In the genomic region with DNA sequence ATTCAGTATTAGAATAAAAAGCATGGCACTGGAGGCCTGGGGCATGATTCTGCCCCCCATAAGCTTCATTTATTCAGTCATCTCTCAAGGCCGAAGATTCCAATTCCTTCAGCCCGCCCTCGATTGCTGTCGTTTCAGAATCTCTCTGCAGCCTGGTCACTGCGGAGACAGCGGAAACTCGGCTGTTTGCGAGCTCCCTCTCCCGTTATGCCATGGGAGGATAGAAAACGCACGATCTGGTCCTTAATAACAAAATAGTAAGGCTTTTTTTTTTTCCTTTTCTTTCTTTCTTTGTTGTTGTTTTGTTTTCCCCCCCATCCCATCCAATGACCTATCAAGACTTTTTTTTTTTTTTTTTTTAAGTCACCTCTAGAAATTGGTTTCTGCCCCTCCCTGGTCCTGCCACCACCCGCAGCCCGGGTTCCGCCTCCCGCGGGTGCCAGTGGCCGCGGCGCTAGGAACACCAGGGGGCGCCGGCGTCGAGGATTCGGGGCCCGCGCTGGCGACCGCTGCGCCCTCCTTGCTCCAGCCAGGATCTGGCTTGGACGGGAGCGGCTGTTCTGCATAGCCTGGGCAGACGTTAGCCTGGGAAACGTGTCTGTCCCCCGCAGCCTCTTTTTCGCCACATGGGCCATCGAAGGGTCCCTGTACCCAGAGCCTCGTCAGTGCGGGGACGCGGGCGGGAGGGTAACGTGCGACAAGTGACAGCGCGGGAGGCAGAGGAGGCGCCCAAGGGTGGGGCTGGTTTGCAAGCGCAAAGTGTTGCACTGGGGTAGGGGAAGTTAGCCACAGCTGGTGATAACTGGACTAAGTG, we compare ENCODE assay signal across 9 cellular contexts. TPM values are rescaled to one million over a fixed set of nuclear protein-coding genes. Genes with fewer than 3 reads are reported as not detected.
DNase-seq lines count a peak whose midpoint lies in the region; ATAC-seq and TF ChIP-seq lines count a peak whose summit lies in the region.
"Had no signal": no experiment of that assay in that cellular context is flagged by ENCODE, and none has a peak within 500 bp of the region (broad histone marks: within the 10 kb centered on the region; RNA-seq: fewer than 3 reads in every experiment).

No MANE protein-coding gene starts in this region.

- WGBS in hepatocyte (ENCODE audit: low lambda C conversion rate, missing lambda C conversion rate) = 7% methylated on average over 47 of the region's 47 CpGs

- DNase-seq in GM04504 (ENCODE audit: low read depth) = peak; percentile 39
- DNase-seq in NCI-H1092 treated with DMSO at 0.1 percent for 48 hours (lab: John Stamatoyannopoulos, UW) = peak; percentile 90
- DNase-seq in T-helper 17 cell = peak; percentile 44 to 65 (median 60)
- DNase-seq in anterior cingulate cortex (lab: John Stamatoyannopoulos, UW) = peak in 48 of 58 donors; percentile 3 to 67 (median 28)
- peak; percentile 86 for DNase-seq in hepatocyte (ENCODE audit: low spot score)
- DNase-seq in sciatic nerve (ENCODE audit: low spot score) = peak; percentile 86
- DNase-seq in NK-92 (lab: John Stamatoyannopoulos, UW; ENCODE audit: unreplicated experiment) = no peak

- H3K4me1 ChIP-seq in hepatocyte (ENCODE audit: insufficient read depth) = no peaks in the 10 kb centered on the region

- H2AFZ ChIP-seq in hepatocyte = peak overlapping the region; percentile 34

- no peaks in the 10 kb centered on the region for H3K36me3 ChIP-seq in hepatocyte (replicated peaks; ENCODE audit: insufficient read depth, low read depth)

- peaks cover 74% of the 10 kb centered on the region for H3K27me3 Mint-ChIP-seq in T-helper 17 cell

- ATAC-seq in HG02588 (IDR thresholded peaks at IDR 0.05; ENCODE audit: unreplicated experiment) = peak; percentile 95
- ATAC-seq in T-helper 17 cell = peak; percentile 90
- ATAC-seq in sciatic nerve = peak; percentile 95

- no peaks in the 10 kb centered on the region for H4K20me1 ChIP-seq in hepatocyte (ENCODE audit: insufficient read depth, poor library complexity, severe bottlenecking)

- H3K4me3 Mint-ChIP-seq in T-helper 17 cell = peak overlapping the region; percentile 47

- H3K27ac Mint-ChIP-seq in T-helper 17 cell = no peak overlapping the region

- intact Hi-C loops in sciatic nerve (cut with DNase I) = no loop called here

- TF ChIP-seq CTCF in hepatocyte (IDR thresholded peaks at IDR 0.05; ENCODE audit: poor library complexity) = peak; percentile 97

- H3K36me3 Mint-ChIP-seq in T-helper 17 cell (ENCODE audit: low read depth) = peaks cover 6% of the 10 kb centered on the region

- H3K27me3 ChIP-seq in hepatocyte = peaks cover 58% of the 10 kb centered on the region

- H3K4me3 ChIP-seq in hepatocyte = no peak overlapping the region

- peak overlapping the region; percentile 85 for H3K4me2 ChIP-seq in hepatocyte

- peaks cover 6% of the 10 kb centered on the region for H3K4me1 Mint-ChIP-seq in T-helper 17 cell

- H3K79me2 ChIP-seq in hepatocyte = no peaks in the 10 kb centered on the region

- H3K9me2 ChIP-seq in hepatocyte (replicated peaks; ENCODE audit: insufficient read depth) = no peaks in the 10 kb centered on the region

- H3K9me3 ChIP-seq in T-helper 17 cell (ENCODE audit: control insufficient read depth, low read length, poor library complexity, severe bottlenecking) (no peaks in the 10 kb centered on the region), hepatocyte (ENCODE audit: low read depth) (no peaks in the 10 kb centered on the region)

- no peak overlapping the region for H3K27ac ChIP-seq in hepatocyte

RNA-seq across cellular contexts. Expression of a gene that starts 10.0 kb away (rescaled TPM):
- total RNA-seq in T-helper 17 cell (not detected), hepatocyte (not detected in 2 replicates), sciatic nerve (not detected)
- not detected in 2 replicates for polyA plus RNA-seq in hepatocyte

RNA-seq across cellular contexts. Expression of a gene that starts 35.2 kb away (rescaled TPM):
- total RNA-seq in T-helper 17 cell (not detected), hepatocyte (not detected in 2 replicates), sciatic nerve (not detected)
- not detected in 2 replicates for polyA plus RNA-seq in hepatocyte
- total RNA-seq: temporal lobe had no signal

RNA-seq across cellular contexts. Expression of a gene that starts 50.7 kb away (rescaled TPM):
- 10 to 100 TPM; 47.2 to 58.1 TPM for total RNA-seq in T-helper 17 cell
- total RNA-seq in hepatocyte = 143 and 149 TPM in 2 replicates
- polyA plus RNA-seq in hepatocyte = 82.1 and 93.5 TPM in 2 replicates
- 64.1 TPM for total RNA-seq in sciatic nerve
